ENCODE assay signal across 8 cellular contexts in the genomic region with DNA sequence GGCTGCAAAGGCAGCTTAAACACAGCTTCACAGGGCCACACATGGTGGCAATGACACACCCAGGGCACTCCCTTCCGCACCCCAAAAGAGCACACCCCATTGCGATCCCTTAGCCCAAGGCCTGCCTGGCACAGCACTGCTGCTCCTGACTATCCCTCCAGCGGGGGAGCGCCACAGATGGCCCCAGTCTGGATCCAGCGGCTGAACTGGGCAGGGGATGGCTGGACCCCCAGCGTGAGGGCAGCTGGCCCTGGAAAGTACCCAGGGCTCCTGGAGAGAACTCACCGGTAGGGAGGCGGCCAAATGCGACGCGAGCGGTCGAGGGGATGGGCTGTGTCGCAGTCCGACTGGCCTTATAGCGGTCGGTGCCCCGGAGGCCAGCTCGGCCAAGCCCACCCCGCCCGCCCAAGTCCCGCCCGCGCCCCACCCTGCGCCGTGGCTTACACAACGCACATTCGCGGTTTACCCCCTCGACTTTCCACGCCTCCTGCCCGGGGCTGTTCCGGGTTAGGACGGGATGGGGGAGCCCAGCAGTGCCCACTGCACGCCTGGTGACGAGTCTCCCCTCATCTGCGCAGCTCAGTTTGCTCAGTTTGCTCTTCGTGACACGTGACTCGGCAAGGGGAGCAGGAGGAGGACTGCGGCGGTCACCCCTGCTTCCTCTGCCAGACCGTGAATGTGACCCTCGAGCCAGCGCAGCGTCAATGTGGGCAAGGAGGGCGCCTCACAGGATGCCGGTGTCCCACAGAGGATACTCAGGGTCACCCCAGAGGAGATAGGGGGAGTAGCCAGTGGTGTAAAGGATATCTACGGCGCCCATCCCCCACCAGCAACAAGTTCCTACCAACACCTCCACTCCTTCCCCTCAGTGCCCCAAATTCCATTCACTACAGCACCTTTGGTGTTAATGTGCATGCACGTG. TPM values are rescaled to one million over a fixed set of nuclear protein-coding genes. Genes with fewer than 3 reads are reported as not detected.
A peak's percentile ranks its signal among the peaks of the same experiment; 100 is the strongest.
DNase-seq lines count a peak whose midpoint lies in the region; FAIRE-seq and TF ChIP-seq lines count a peak whose summit lies in the region.

TSS of gene S100A6 (minus strand) at position 328 of the 922 bp plus-strand sequence. CDS start 652 bp downstream, outside the sequence.

- peak within 1 kb of the TSS; percentile 64 to 100 (median 95) for H3K4me3 ChIP-seq in keratinocyte (ENCODE audit: control insufficient read depth in 2 of 3, extremely low read depth in 1 of 3, insufficient read depth in 2 of 3, low read depth in 1 of 3, low read length in 3 of 3)

- no peak for FAIRE-seq in keratinocyte (lab: Jason Lieb, UNC)

- H3K9me3 ChIP-seq in keratinocyte (ENCODE audit: control insufficient read depth, low read depth, low read length), result no peaks in the 10 kb centered on the region

- H3K4me1 ChIP-seq in keratinocyte (ENCODE audit: control insufficient read depth, extremely low read depth, insufficient read depth, low read length), result peaks cover 68% of the 10 kb centered on the region

- H4K20me1 ChIP-seq in keratinocyte (ENCODE audit: control insufficient read depth, extremely low read depth, insufficient read depth, low read length), result peaks cover 8% of the 10 kb centered on the region

- dilution Hi-C loops in keratinocyte (cut with MboI; ENCODE audit: extremely low pct_ligation_motif_present, low sequenced_read_pairs), result no loop called here

- peaks cover 2 to 15% of the 10 kb centered on the region in 2 experiments for H3K36me3 ChIP-seq in keratinocyte (ENCODE audit: control insufficient read depth in 2 of 2, extremely low read depth in 1 of 2, insufficient read depth in 2 of 2, low read length in 2 of 2)

- peak within 1 kb of the TSS; percentile 99 for H3K27ac ChIP-seq in keratinocyte (ENCODE audit: control insufficient read depth, insufficient read depth, low read length)

- peak within 1 kb of the TSS; percentile 54 for H2AFZ ChIP-seq in keratinocyte (ENCODE audit: control insufficient read depth, low read length)

- H3K9ac ChIP-seq in keratinocyte (ENCODE audit: control insufficient read depth, extremely low read depth, insufficient read depth, low read length), result peak within 1 kb of the TSS; percentile 99

- H3K79me2 ChIP-seq in keratinocyte (ENCODE audit: control insufficient read depth, insufficient read depth, low read length), result peaks cover 16% of the 10 kb centered on the region

- DNase-seq in NCI-H2029 (lab: John Stamatoyannopoulos, UW), result peak; percentile 32
- DNase-seq in NCI-H2029 treated with DMSO at 0.1 percent for 48 hours (lab: John Stamatoyannopoulos, UW), result no peak
- DNase-seq in NCI-H2107 (lab: John Stamatoyannopoulos, UW), result peak; percentile 43
- peak; percentile 67 to 76 for DNase-seq in activated CD4-positive, alpha-beta T cell treated with anti-CD3 and anti-CD28 coated beads for 4 hours
- DNase-seq in cerebellar cortex (ENCODE audit: low spot score), result peak; percentile 75
- no peak for DNase-seq in keratinocyte (ENCODE audit: low read depth, low spot score)
- peak; percentile 69 to 72 for DNase-seq in stimulated activated CD4-positive, alpha-beta T cell treated with anti-CD3 and anti-CD28 coated beads, Interleukin-12 subunit alpha, Interleukin-12 subunit beta, amount 100 ng/mL, for 24 hours (ENCODE audit: low read depth in 2 of 2)
- no peak for DNase-seq in OCI-M2 (lab: John Stamatoyannopoulos, UW; ENCODE audit: unreplicated experiment)

- TF ChIP-seq CTCF in keratinocyte (optimal IDR thresholded peaks at IDR 0.05 in 1 of 3, IDR thresholded peaks at IDR 0.05 in 1 of 3, conservative IDR thresholded peaks at IDR 0.05 in 1 of 3; ENCODE audit: extremely low read depth in 1 of 3, insufficient read depth in 2 of 3, low read length in 3 of 3), result no peak

- no peaks in the 10 kb centered on the region for H3K9me1 ChIP-seq in keratinocyte (ENCODE audit: control insufficient read depth, extremely low read depth, insufficient read depth, low read length)

- H3K27me3 ChIP-seq in keratinocyte (ENCODE audit: control insufficient read depth, extremely low read depth, insufficient read depth, low read length), result no peaks in the 10 kb centered on the region

- peak within 1 kb of the TSS; percentile 100 for H3K4me2 ChIP-seq in keratinocyte (ENCODE audit: control insufficient read depth, extremely low read depth, insufficient read depth, low read depth, low read length)

RNA-seq across cellular contexts. Expression of gene S100A6, which starts in this region (rescaled TPM):
- 1,608 to 5,801 TPM (median 2,598 TPM) in 3 replicates for polyA plus RNA-seq in keratinocyte
- polyA plus RNA-seq in keratinocyte (2011; ENCODE audit: low read depth), result 9,460 TPM
- polyA plus RNA-seq in keratinocyte (2011; cell fraction: cytosol; rRNA removed), result 2,886 and 4,097 TPM in 2 replicates
- polyA plus RNA-seq in keratinocyte (2011; cell fraction: nucleus; rRNA removed), result 986 and 1,204 TPM in 2 replicates
- 5,777 and 7,954 TPM in 2 replicates for polyA plus RNA-seq in keratinocyte (2012; ENCODE audit: low replicate concordance)
- 688 to 4,480 TPM (median 1,878 TPM) in 3 replicates for polyA minus RNA-seq in keratinocyte
- 8,278 TPM for polyA minus RNA-seq in keratinocyte (2011; cell fraction: cytosol; rRNA and poly(A)+ RNA removed)
- 423 and 447 TPM in 2 replicates for polyA minus RNA-seq in keratinocyte (2011; cell fraction: nucleus; rRNA and poly(A)+ RNA removed)

Comparison
In these comparisons a context has a peak if more than half of its experiments do, and no peak if none do; other contexts are left out.
1. DNase-seq: peak in NCI-H2029 (single experiment), NCI-H2107 (single experiment), activated CD4-positive, alpha-beta T cell treated with anti-CD3 and anti-CD28 coated beads for 4 hours (2 of 2), cerebellar cortex (single experiment) and stimulated activated CD4-positive, alpha-beta T cell treated with anti-CD3 and anti-CD28 coated beads, Interleukin-12 subunit alpha, Interleukin-12 subunit beta, amount 100 ng/mL, for 24 hours (2 of 2); none in NCI-H2029 treated with DMSO at 0.1 percent for 48 hours (single experiment), keratinocyte (single experiment) and OCI-M2 (single experiment).